In genomic region chr6:122789078-122789861, GRCh38 we compare ENCODE assay signal across 9 cellular contexts. TPM values are rescaled to one million over a fixed set of nuclear protein-coding genes. Genes with fewer than 3 reads are reported as not detected.
A peak's percentile ranks its signal among the peaks of the same experiment; 100 is the strongest.
DNase-seq lines count a peak whose midpoint lies in the region; FAIRE-seq and TF ChIP-seq lines count a peak whose summit lies in the region.
"Had no signal": no experiment of that assay in that cellular context is flagged by ENCODE, and none has a peak within 500 bp of the region (broad histone marks: within the 10 kb centered on the region; RNA-seq: fewer than 3 reads in every experiment).

Gene SMPDL3A, plus strand, starts transcription at chr6:122789258. Its CDS starts 89 bp downstream, at chr6:122789347.

- no peaks in the 10 kb centered on the region for H4K20me1 ChIP-seq in GM23248 (ENCODE audit: insufficient read depth)

- peaks cover 26% of the 10 kb centered on the region; the same call in 1 of the 2 replicates for H3F3A ChIP-seq in GM23248 (ENCODE audit: insufficient read depth)

- TF ChIP-seq RAD21 in Ishikawa (IDR thresholded peaks at IDR 0.05; ENCODE audit: low read depth) = peak; percentile 3; the same call in 1 of the 2 replicates

- H3K4me2 ChIP-seq in GM23248 (ENCODE audit: unreplicated experiment) = peak within 1 kb of the TSS; percentile 95

- H3K36me3 ChIP-seq in GM23248 (ENCODE audit: low read depth) = no peaks in the 10 kb centered on the region
- H3K36me3 ChIP-seq in brain microvascular endothelial cell (replicated peaks) = no peaks in the 10 kb centered on the region
- no peaks in the 10 kb centered on the region for H3K36me3 ChIP-seq in rectal smooth muscle tissue (ENCODE audit: control insufficient read depth, insufficient read depth, low read length)

- in situ Hi-C loops in GM23248 (cut with MboI) (no loop called here), brain microvascular endothelial cell (cut with HindIII; ENCODE audit: low pct_ligation_motif_present, low sequenced_read_pairs) (no loop called here)

- TF ChIP-seq EP300 in Ishikawa (IDR thresholded peaks at IDR 0.05; ENCODE audit: borderline replicate concordance) = no peak

- DNase-seq in DMS 273 (lab: John Stamatoyannopoulos, UW; ENCODE audit: unreplicated experiment) (peak; percentile 64), DMS 273 treated with DMSO at 0.1 percent for 48 hours (lab: John Stamatoyannopoulos, UW) (no peak), GM23248 (peak; percentile 84), RCC 7860 (ENCODE audit: low spot score) (peak; percentile 56), brain microvascular endothelial cell (peak; percentile 90)

- H3K27me3 ChIP-seq in GM23248 (replicated peaks; ENCODE audit: insufficient read depth) (no peaks in the 10 kb centered on the region), brain microvascular endothelial cell (replicated peaks) (no peaks in the 10 kb centered on the region), rectal smooth muscle tissue (ENCODE audit: control insufficient read depth, insufficient read depth, low read length) (no peaks in the 10 kb centered on the region)

- peak; percentile 50 for TF ChIP-seq CTCF in brain microvascular endothelial cell (IDR thresholded peaks at IDR 0.05; ENCODE audit: low read depth, low read length, missing control alignments)

- peak within 1 kb of the TSS; percentile 80 for H2AFZ ChIP-seq in GM23248

- peaks cover 19% of the 10 kb centered on the region; the same call in 1 of the 2 replicates for H3K79me2 ChIP-seq in GM23248 (ENCODE audit: insufficient read depth)

- H3K9me3 ChIP-seq in GM23248 (ENCODE audit: low read depth) = no peaks in the 10 kb centered on the region

- H3K4me1 ChIP-seq in GM23248 (ENCODE audit: insufficient read depth) = peaks cover 10% of the 10 kb centered on the region; the same call in 1 of the 2 replicates
- H3K4me1 ChIP-seq in rectal smooth muscle tissue (ENCODE audit: control insufficient read depth, insufficient read depth, low read length) = peaks cover 4% of the 10 kb centered on the region

- no peaks in the 10 kb centered on the region; the same call in 1 of the 2 replicates for H3K9me2 ChIP-seq in GM23248 (ENCODE audit: insufficient read depth)

- H3K4me3 ChIP-seq in GM23248 = peak within 1 kb of the TSS; percentile 75
- H3K4me3 ChIP-seq in brain microvascular endothelial cell (ENCODE audit: low read depth, low read length) = peak within 1 kb of the TSS; percentile 81
- peak within 1 kb of the TSS; percentile 64 for H3K4me3 ChIP-seq in iPS-11a (ENCODE audit: low read depth, low read length)
- peak within 1 kb of the TSS; percentile 84 for H3K4me3 ChIP-seq in rectal smooth muscle tissue (ENCODE audit: low read length)

- H3K27ac ChIP-seq in GM23248 = peak within 1 kb of the TSS; percentile 74
- H3K27ac ChIP-seq in brain microvascular endothelial cell = peak within 1 kb of the TSS; percentile 70
- H3K27ac ChIP-seq in rectal smooth muscle tissue (ENCODE audit: low read depth, low read length) = peak within 1 kb of the TSS; percentile 86

- H3K9ac ChIP-seq in GM23248 (peak within 1 kb of the TSS; percentile 83), rectal smooth muscle tissue (ENCODE audit: low read length) (peak within 1 kb of the TSS; percentile 95)

- FAIRE-seq in RCC 7860 (lab: Jason Lieb, UNC) = no peak
- FAIRE-seq: A204.1 had no signal

- WGBS in GM23248 (ENCODE audit: low coverage in 1 of 2, low lambda C conversion rate in 2 of 2, missing lambda C conversion rate in 2 of 2), 2 experiments = 2% methylated on average over 59 to 64 of the region's 69 CpGs

TF ChIP-seq in Ishikawa, 13 proteins besides CTCF, POLR2A, EP300 and RAD21:
- TF ChIP-seq USF1 (IDR thresholded peaks at IDR 0.05) = peak; percentile 67
- peak; percentile 71 for TF ChIP-seq TEAD4 (IDR thresholded peaks at IDR 0.05)
- TF ChIP-seq TCF12 (IDR thresholded peaks at IDR 0.05; ENCODE audit: low read depth) = peak; percentile 44; the same call in 1 of the 2 replicates
- peak; percentile 52; the same call in 1 of the 2 replicates for TF ChIP-seq TAF1 (IDR thresholded peaks at IDR 0.05; ENCODE audit: low read depth)
- peak; percentile 85 for TF ChIP-seq ZBTB7A (IDR thresholded peaks at IDR 0.05; ENCODE audit: low read depth)
- no peak for TF ChIP-seq NFIC (IDR thresholded peaks at IDR 0.05)
- no peak; the same call in 1 of the 2 replicates for TF ChIP-seq YY1 (IDR thresholded peaks at IDR 0.05; ENCODE audit: low read depth)
TF ChIP-seq in Ishikawa: peak in this region for 5.

RNA-seq across cellular contexts. Expression of gene SMPDL3A, which starts in this region (rescaled TPM):
- total RNA-seq in GM23248 (2014; rRNA removed; shearing (Covaris generic)) = 10.8 and 13.4 TPM in 2 replicates
- polyA plus RNA-seq in GM23248 (2016; fragmentation: Nextera tagmentation; extraction: Ambion mirVana) = 14.3 and 15.4 TPM in 2 replicates
